Comparison of ENCODE assay signal across 9 cellular contexts in the genomic region with DNA sequence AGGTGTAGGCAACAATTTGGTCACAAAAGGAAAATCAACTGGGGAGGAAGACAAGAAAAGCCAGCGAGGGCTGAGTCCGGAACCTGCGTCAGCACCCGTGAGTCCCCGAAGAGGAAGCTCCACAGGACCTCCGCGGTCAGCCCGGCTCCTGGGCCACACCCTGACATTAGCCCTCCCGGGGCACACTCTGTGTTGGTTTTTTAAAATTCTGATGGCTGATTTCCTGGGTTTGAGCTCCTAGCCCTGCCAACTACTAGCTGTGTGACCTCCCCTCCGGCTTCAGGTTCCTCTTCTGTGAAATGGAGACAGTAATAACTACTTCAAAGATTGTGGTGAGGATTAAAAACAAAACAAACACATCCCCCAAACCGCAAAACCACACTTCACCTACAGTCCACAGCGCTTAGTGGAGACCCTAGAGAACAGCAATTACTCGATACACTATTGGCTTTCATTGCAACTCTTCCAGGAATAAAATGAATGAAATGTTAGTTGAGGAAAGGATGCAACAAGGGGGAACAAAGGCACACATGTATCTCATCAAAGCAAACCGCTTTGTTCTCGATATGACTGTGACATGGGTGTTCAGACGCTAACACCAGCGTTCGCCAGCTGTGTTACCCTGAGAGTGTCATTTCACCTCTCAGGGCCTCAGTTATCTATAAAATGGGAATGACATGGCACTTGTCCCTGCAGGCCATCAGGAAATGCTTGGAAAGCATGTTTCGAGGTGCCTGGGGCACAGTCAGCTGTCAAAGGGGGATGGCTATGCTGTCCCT. TPM values are rescaled to one million over a fixed set of nuclear protein-coding genes. Genes with fewer than 3 reads are reported as not detected.
DNase-seq lines count a peak whose midpoint lies in the region; ATAC-seq lines count a peak whose summit lies in the region.
"Had no signal": no experiment of that assay in that cellular context is flagged by ENCODE, and none has a peak within 500 bp of the region (broad histone marks: within the 10 kb centered on the region; RNA-seq: fewer than 3 reads in every experiment).

No MANE protein-coding gene starts in this region.

- H3K27me3 Mint-ChIP-seq in CD8-positive, alpha-beta memory T cell, result peaks cover 0 to 3% of the 10 kb centered on the region in 2 donors
- peaks cover 7% of the 10 kb centered on the region for H3K27me3 Mint-ChIP-seq in activated CD4-positive, alpha-beta T cell treated with anti-CD3 and anti-CD28 coated beads for 36 hours
- H3K27me3 Mint-ChIP-seq in stimulated activated naive CD8-positive, alpha-beta T cell treated with anti-CD3 and anti-CD28 coated beads, Interleukin-15, Interleukin-2, amounts not matched to agents 100 ng/mL and 50 ng/mL, for 24 hours, result no peaks in the 10 kb centered on the region

- intact Hi-C loops in activated CD4-positive, alpha-beta T cell treated with anti-CD3 and anti-CD28 coated beads for 36 hours (cut with DNase I, micrococcal nuclease), result loop anchor here (1.0 to 10.0 kb wide), 13 partner anchors 9 to 1196 kb away; partner anchors contain the start of genes PMEPA1 (in 1 of the 2), RBM38 (in 1 of the 2) and STX16 (in 1 of the 2)
- intact Hi-C loops in left cardiac atrium (cut with DNase I), result no loop called here

- H3K27ac Mint-ChIP-seq in CD8-positive, alpha-beta memory T cell, result peak overlapping the region; percentile 94 to 99 (median 96)
- H3K27ac Mint-ChIP-seq in activated CD4-positive, alpha-beta T cell treated with anti-CD3 and anti-CD28 coated beads for 36 hours, result peak overlapping the region; percentile 92
- peak overlapping the region; percentile 90 for H3K27ac Mint-ChIP-seq in stimulated activated naive CD8-positive, alpha-beta T cell treated with anti-CD3 and anti-CD28 coated beads, Interleukin-15, Interleukin-2, amounts not matched to agents 100 ng/mL and 50 ng/mL, for 24 hours

- peaks cover 0 to 30% (median 6%) of the 10 kb centered on the region in 3 donors for H3K36me3 Mint-ChIP-seq in CD8-positive, alpha-beta memory T cell
- H3K36me3 Mint-ChIP-seq in activated CD4-positive, alpha-beta T cell treated with anti-CD3 and anti-CD28 coated beads for 36 hours (ENCODE audit: low read depth), result peaks cover 6% of the 10 kb centered on the region
- H3K36me3 Mint-ChIP-seq in stimulated activated naive CD8-positive, alpha-beta T cell treated with anti-CD3 and anti-CD28 coated beads, Interleukin-15, Interleukin-2, amounts not matched to agents 100 ng/mL and 50 ng/mL, for 24 hours (ENCODE audit: low read depth), result peaks cover 4% of the 10 kb centered on the region

- no peaks in the 10 kb centered on the region for H3K9me3 Mint-ChIP-seq in CD8-positive, alpha-beta memory T cell
- H3K9me3 Mint-ChIP-seq in activated CD4-positive, alpha-beta T cell treated with anti-CD3 and anti-CD28 coated beads for 36 hours (ENCODE audit: low read depth), result no peaks in the 10 kb centered on the region
- H3K9me3 Mint-ChIP-seq in stimulated activated naive CD8-positive, alpha-beta T cell treated with anti-CD3 and anti-CD28 coated beads, Interleukin-15, Interleukin-2, amounts not matched to agents 100 ng/mL and 50 ng/mL, for 24 hours, result no peaks in the 10 kb centered on the region

- H3K4me1 Mint-ChIP-seq in CD8-positive, alpha-beta memory T cell, result peaks cover 53 to 80% (median 57%) of the 10 kb centered on the region in 3 donors
- peaks cover 58% of the 10 kb centered on the region for H3K4me1 Mint-ChIP-seq in activated CD4-positive, alpha-beta T cell treated with anti-CD3 and anti-CD28 coated beads for 36 hours
- peaks cover 60% of the 10 kb centered on the region for H3K4me1 Mint-ChIP-seq in stimulated activated naive CD8-positive, alpha-beta T cell treated with anti-CD3 and anti-CD28 coated beads, Interleukin-15, Interleukin-2, amounts not matched to agents 100 ng/mL and 50 ng/mL, for 24 hours (ENCODE audit: low read depth)

- POLR2A ChIA-PET in CD8-positive, alpha-beta memory T cell (lab: Charles Lee), result interaction anchor here (0.7 to 2.6 kb wide), 6 partner anchors 10 to 691 kb away, joined by 3 to 46 read pairs (median 8); partner anchors contain the start of gene PMEPA1
- POLR2A ChIA-PET in activated CD4-positive, alpha-beta T cell treated with anti-CD3 and anti-CD28 coated beads for 36 hours (lab: Charles Lee), result interaction anchor here (0.7 to 3.9 kb wide), 5 partner anchors 10 to 694 kb away, joined by 3 to 57 read pairs (median 5); partner anchors contain the start of gene RBM38

- CTCF ChIA-PET in CD8-positive, alpha-beta memory T cell (lab: Charles Lee), result interaction anchor here (1.0 to 10.5 kb wide), 13 partner anchors 9 to 590 kb away, joined by 3 to 92 read pairs (median 6); partner anchors contain the start of gene PMEPA1
- CTCF ChIA-PET in activated CD4-positive, alpha-beta T cell treated with anti-CD3 and anti-CD28 coated beads for 36 hours (lab: Charles Lee), result interaction anchor here (0.6 to 2.8 kb wide), 22 partner anchors 10 to 616 kb away, joined by 3 to 18 read pairs (median 3); no protein-coding TSS in a partner anchor

- peak; percentile 56 to 86 (median 80) for DNase-seq in CD8-positive, alpha-beta memory T cell
- DNase-seq in activated CD4-positive, alpha-beta T cell treated with anti-CD3 and anti-CD28 coated beads for 36 hours, result peak; percentile 85
- peak; percentile 50 for DNase-seq in left cardiac atrium
- no peak for DNase-seq in NCI-H1930 (lab: John Stamatoyannopoulos, UW)
- DNase-seq in middle frontal gyrus (ENCODE audit: extremely low spot score, low spot score), result no peak

- peak overlapping the region; percentile 82 to 97 (median 93) for H3K4me3 Mint-ChIP-seq in CD8-positive, alpha-beta memory T cell
- H3K4me3 Mint-ChIP-seq in activated CD4-positive, alpha-beta T cell treated with anti-CD3 and anti-CD28 coated beads for 36 hours, result peak overlapping the region; percentile 65
- H3K4me3 Mint-ChIP-seq in stimulated activated naive CD8-positive, alpha-beta T cell treated with anti-CD3 and anti-CD28 coated beads, Interleukin-15, Interleukin-2, amounts not matched to agents 100 ng/mL and 50 ng/mL, for 24 hours, result peak overlapping the region; percentile 75

- ATAC-seq in GM19463 (IDR thresholded peaks at IDR 0.05; ENCODE audit: unreplicated experiment), result peak; percentile 52
- peak; percentile 50 for ATAC-seq in HG03520 (IDR thresholded peaks at IDR 0.05; ENCODE audit: unreplicated experiment)
- ATAC-seq in activated CD4-positive, alpha-beta T cell treated with anti-CD3 and anti-CD28 coated beads for 36 hours, result peak; percentile 74
- ATAC-seq in left cardiac atrium, result peak; percentile 58 to 63

- peaks cover 81% of the 10 kb centered on the region for H3K4me1 ChIP-seq in CD8-positive, alpha-beta memory T cell (ENCODE audit: insufficient read depth, low read length)

- H3K9me3 ChIP-seq in CD8-positive, alpha-beta memory T cell (ENCODE audit: low read length), result no peaks in the 10 kb centered on the region

- H3K36me3 ChIP-seq in CD8-positive, alpha-beta memory T cell (ENCODE audit: insufficient read depth, low read length), result peaks cover 17% of the 10 kb centered on the region

- H3K27me3 ChIP-seq in CD8-positive, alpha-beta memory T cell (ENCODE audit: insufficient read depth, low read length, poor library complexity, severe bottlenecking), result no peaks in the 10 kb centered on the region

- peak overlapping the region; percentile 84 for H3K27ac ChIP-seq in CD8-positive, alpha-beta memory T cell (ENCODE audit: low read depth, low read length)

- H3K4me3 ChIP-seq in CD8-positive, alpha-beta memory T cell (ENCODE audit: low read length), result peak overlapping the region; percentile 56

RNA-seq across cellular contexts. Expression of gene ZBP1, which starts 1.0 kb away (rescaled TPM):
- total RNA-seq in CD8-positive, alpha-beta memory T cell, result 1 to 10 TPM; 1.8 to 2.4 TPM
- polyA plus RNA-seq in CD8-positive, alpha-beta memory T cell, result 14.6 TPM
- total RNA-seq in activated CD4-positive, alpha-beta T cell treated with anti-CD3 and anti-CD28 coated beads for 36 hours, result 1 to 10 TPM in 1 of 2 experiments, under 1 TPM in 1; 0.30 to 1.4 TPM
- total RNA-seq in left cardiac atrium, result under 1 TPM in 1 of 2 donors, not detected in 1; 0.47 TPM
- total RNA-seq: renal cortical epithelial cell had no signal

RNA-seq across cellular contexts. Expression of gene PCK1, which starts 58.3 kb away (rescaled TPM):
- total RNA-seq in CD8-positive, alpha-beta memory T cell, result not detected
- polyA plus RNA-seq in CD8-positive, alpha-beta memory T cell, result not detected
- not detected for total RNA-seq in activated CD4-positive, alpha-beta T cell treated with anti-CD3 and anti-CD28 coated beads for 36 hours
- 10 to 100 TPM; 21.6 to 72.2 TPM for total RNA-seq in left cardiac atrium

Comparison
In these comparisons a context has a peak if more than half of its experiments do, and no peak if none do; other contexts are left out.
1. DNase-seq: peak in CD8-positive, alpha-beta memory T cell (5 of 5), activated CD4-positive, alpha-beta T cell treated with anti-CD3 and anti-CD28 coated beads for 36 hours (single experiment) and left cardiac atrium (single experiment); none in NCI-H1930 (0 of 2) and middle frontal gyrus (single experiment).
2. RNA of gene PCK1, which starts 58.3 kb away (total RNA-seq): 21.6 to 72.2 TPM in left cardiac atrium; not detected in CD8-positive, alpha-beta memory T cell and not detected in activated CD4-positive, alpha-beta T cell treated with anti-CD3 and anti-CD28 coated beads for 36 hours; every median in the first group is over 10 times any median in the second.
3. intact Hi-C loops: an anchor here in activated CD4-positive, alpha-beta T cell treated with anti-CD3 and anti-CD28 coated beads for 36 hours (1.0 to 10.0 kb wide); none called in left cardiac atrium.
4. Peak in every context shown above with its lines, with median percentiles within 50 percentile points of each other: H3K27ac Mint-ChIP-seq, H3K4me3 Mint-ChIP-seq and ATAC-seq.